2 cellular contexts compared by ENCODE assay signal in genomic region chr11:124643605-124644425, GRCh38.
TF ChIP-seq lines count a peak whose summit lies in the region.

No MANE protein-coding gene starts in this region.

TF ChIP-seq in endothelial cell of umbilical vein, 7 proteins besides CTCF, POLR2A, EP300 and RAD21:
- TF ChIP-seq EZH2 (IDR thresholded peaks at IDR 0.05; ENCODE audit: borderline replicate concordance, low read depth, low read length, severe bottlenecking) (no peak), FOS (IDR thresholded peaks at IDR 0.05; ENCODE audit: borderline replicate concordance, insufficient read depth, low read length) (peak; percentile 38), MAX (IDR thresholded peaks at IDR 0.05; ENCODE audit: insufficient read depth, insufficient read length) (no peak), GATA2 (IDR thresholded peaks at IDR 0.05; ENCODE audit: insufficient read depth, insufficient read length, low read depth, low read length) (peak; percentile 88)
TF ChIP-seq in endothelial cell of umbilical vein: peak in this region for 2.

TF ChIP-seq in HEK293T, 16 proteins besides CTCF, POLR2A, EP300 and RAD21:
- TF ChIP-seq LEF1 (IDR thresholded peaks at IDR 0.05; ENCODE audit: borderline replicate concordance) (no peak), NFRKB (IDR thresholded peaks at IDR 0.05) (no peak), ELF4 (IDR thresholded peaks at IDR 0.05) (no peak), FOXA1 (IDR thresholded peaks at IDR 0.05) (no peak), SUZ12 (IDR thresholded peaks at IDR 0.05) (no peak)
